ENCODE assay signal across 8 cellular contexts in genomic region chr17:7484067-7484963, GRCh38.
DNase-seq lines count a peak whose midpoint lies in the region; FAIRE-seq and TF ChIP-seq lines count a peak whose summit lies in the region.

TSS of gene POLR2A (plus strand) at chr17:7484366.

- FAIRE-seq in H54 (lab: Jason Lieb, UNC), result peak; percentile 68

- peak within 1 kb of the TSS; percentile 90 for H2AFZ ChIP-seq in Loucy (ENCODE audit: low read length)

- peak; percentile 97 for TF ChIP-seq POLR2A in H54 (IDR thresholded peaks at IDR 0.05; ENCODE audit: low read depth, low read length)
- TF ChIP-seq POLR2A in Raji (IDR thresholded peaks at IDR 0.05; ENCODE audit: insufficient read depth, low read depth, low read length), result peak; percentile 100

- H3K9me3 Mint-ChIP-seq in nephron, result no peaks in the 10 kb centered on the region
- no peaks in the 10 kb centered on the region for H3K9me3 Mint-ChIP-seq in stimulated activated naive CD8-positive, alpha-beta T cell treated with anti-CD3 and anti-CD28 coated beads, Interleukin-15, Interleukin-2, amounts not matched to agents 100 ng/mL and 50 ng/mL, for 24 hours

- no peaks in the 10 kb centered on the region for H3F3A ChIP-seq in Loucy (ENCODE audit: low read depth)

- TF ChIP-seq CTCF in Loucy (conservative IDR thresholded peaks at IDR 0.05; ENCODE audit: low read length) (no peak), fibroblast of pulmonary artery (IDR thresholded peaks at IDR 0.05; ENCODE audit: low read length, missing control alignments) (no peak), nephron (IDR thresholded peaks at IDR 0.05; ENCODE audit: unreplicated experiment in 3 of 3) (no peak)

- no peaks in the 10 kb centered on the region for H3K9me3 ChIP-seq in Loucy (ENCODE audit: insufficient read depth, low read depth, low read length)

- H3K79me2 ChIP-seq in Loucy (ENCODE audit: insufficient read depth, low read length), result peaks cover 74% of the 10 kb centered on the region

- peaks cover 45% of the 10 kb centered on the region for H4K20me1 ChIP-seq in Loucy (ENCODE audit: insufficient read depth, low read length, poor library complexity, severe bottlenecking)

- H3K9ac ChIP-seq in Loucy (ENCODE audit: low read depth, low read length, poor library complexity, severe bottlenecking), result peak within 1 kb of the TSS; percentile 96

- peak within 1 kb of the TSS; percentile 93 to 98 (median 97) for H3K4me3 Mint-ChIP-seq in nephron
- peak within 1 kb of the TSS; percentile 98 for H3K4me3 Mint-ChIP-seq in stimulated activated naive CD8-positive, alpha-beta T cell treated with anti-CD3 and anti-CD28 coated beads, Interleukin-15, Interleukin-2, amounts not matched to agents 100 ng/mL and 50 ng/mL, for 24 hours

- peaks cover 73% of the 10 kb centered on the region for H3K4me1 Mint-ChIP-seq in nephron
- peaks cover 81% of the 10 kb centered on the region for H3K4me1 Mint-ChIP-seq in stimulated activated naive CD8-positive, alpha-beta T cell treated with anti-CD3 and anti-CD28 coated beads, Interleukin-15, Interleukin-2, amounts not matched to agents 100 ng/mL and 50 ng/mL, for 24 hours (ENCODE audit: low read depth)

- peak within 1 kb of the TSS; percentile 91 for H3K4me3 ChIP-seq in Loucy (ENCODE audit: low read length, poor library complexity, severe bottlenecking)
- peak within 1 kb of the TSS; percentile 85 for H3K4me3 ChIP-seq in fibroblast of pulmonary artery (replicated peaks; ENCODE audit: low read depth, low read length)

- no peaks in the 10 kb centered on the region for H3K36me3 ChIP-seq in Loucy (ENCODE audit: insufficient read depth, low read length)

- H3K27me3 Mint-ChIP-seq in nephron (ENCODE audit: low read depth), result no peaks in the 10 kb centered on the region
- H3K27me3 Mint-ChIP-seq in stimulated activated naive CD8-positive, alpha-beta T cell treated with anti-CD3 and anti-CD28 coated beads, Interleukin-15, Interleukin-2, amounts not matched to agents 100 ng/mL and 50 ng/mL, for 24 hours, result no peaks in the 10 kb centered on the region

- no peaks in the 10 kb centered on the region for H3K9me2 ChIP-seq in Loucy (replicated peaks; ENCODE audit: low read depth, low read length)

- H3K36me3 Mint-ChIP-seq in nephron (ENCODE audit: low read depth), result peaks cover 21% of the 10 kb centered on the region
- H3K36me3 Mint-ChIP-seq in stimulated activated naive CD8-positive, alpha-beta T cell treated with anti-CD3 and anti-CD28 coated beads, Interleukin-15, Interleukin-2, amounts not matched to agents 100 ng/mL and 50 ng/mL, for 24 hours (ENCODE audit: low read depth), result peaks cover 37% of the 10 kb centered on the region

- peak within 1 kb of the TSS; percentile 100 for H3K27ac Mint-ChIP-seq in nephron
- peak within 1 kb of the TSS; percentile 100 for H3K27ac Mint-ChIP-seq in stimulated activated naive CD8-positive, alpha-beta T cell treated with anti-CD3 and anti-CD28 coated beads, Interleukin-15, Interleukin-2, amounts not matched to agents 100 ng/mL and 50 ng/mL, for 24 hours

- no peaks in the 10 kb centered on the region for H3K27me3 ChIP-seq in Loucy (ENCODE audit: insufficient read depth, low read length, poor library complexity, severe bottlenecking)

- peaks cover 39% of the 10 kb centered on the region for H3K4me1 ChIP-seq in Loucy (ENCODE audit: insufficient read depth, low read length, poor library complexity, severe bottlenecking)

- H3K4me2 ChIP-seq in Loucy (ENCODE audit: low read depth, low read length, poor library complexity, severe bottlenecking), result peak within 1 kb of the TSS; percentile 94

- DNase-seq in EL (peak; percentile 99), H54 (ENCODE audit: insufficient read length, low spot score) (peak; percentile 96), fibroblast of pulmonary artery (ENCODE audit: low read depth) (peak; percentile 99)
- DNase-seq in activated effector memory CD4-positive, alpha-beta T cell treated with Interleukin-2 at 50 U/mL for 16 hours, result peak; percentile 97

Comparison
In these comparisons a context has a peak if more than half of its experiments do, and no peak if none do; other contexts are left out.
1. Peak in every context shown above with its lines: DNase-seq and H3K4me3 ChIP-seq.